ENCODE assay signal across 8 cellular contexts in the genomic region with DNA sequence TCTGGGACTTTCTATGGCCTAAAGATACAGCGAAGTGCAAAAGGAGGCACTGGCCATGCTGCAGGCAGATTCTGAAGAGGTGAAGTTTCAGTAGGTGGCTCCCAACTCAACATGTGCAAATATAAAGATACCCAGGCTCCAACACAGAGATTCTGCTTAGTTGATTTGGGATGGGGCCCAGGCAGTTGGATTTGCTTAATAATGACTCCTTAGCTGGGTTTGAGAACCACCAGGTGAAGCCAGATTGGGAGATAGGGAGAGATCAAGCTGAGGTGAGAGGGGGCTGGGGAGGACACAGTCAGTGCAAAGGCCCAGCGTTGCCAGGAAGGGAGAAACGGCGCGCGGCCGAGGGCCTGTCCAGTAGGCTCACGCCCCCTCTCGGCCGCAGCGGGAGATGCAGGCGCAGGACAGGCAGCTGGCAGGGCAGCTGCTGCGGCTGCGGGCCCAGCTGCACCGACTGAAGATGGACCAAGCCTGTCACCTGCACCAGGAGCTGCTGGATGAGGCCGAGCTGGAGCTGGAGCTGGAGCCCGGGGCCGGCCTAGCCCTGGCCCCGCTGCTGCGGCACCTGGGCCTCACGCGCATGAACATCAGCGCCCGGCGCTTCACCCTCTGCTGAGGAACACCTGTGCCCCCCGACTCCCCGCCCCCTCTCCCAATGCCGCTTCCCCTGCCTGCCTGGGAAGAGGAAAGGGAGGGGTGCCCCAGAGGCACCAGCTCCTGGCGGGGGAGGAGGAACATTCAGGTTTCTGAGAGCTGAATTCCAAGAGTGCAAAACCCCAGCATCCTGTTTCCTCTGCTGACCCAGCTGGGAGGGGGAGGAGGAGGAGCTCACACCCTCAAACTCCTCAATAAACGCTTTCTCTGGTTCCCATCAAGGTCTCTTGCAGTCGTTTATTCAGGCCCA. TPM values are rescaled to one million over a fixed set of nuclear protein-coding genes. Genes with fewer than 3 reads are reported as not detected.
A peak's percentile ranks its signal among the peaks of the same experiment; 100 is the strongest.
DNase-seq lines count a peak whose midpoint lies in the region; ATAC-seq, FAIRE-seq and TF ChIP-seq lines count a peak whose summit lies in the region.

No MANE protein-coding gene starts in this region.

- peak; percentile 90 for ATAC-seq in left colon

- FAIRE-seq in GM19239 (lab: Jason Lieb, UNC): peak; percentile 76

- no peaks in the 10 kb centered on the region for H3K9me3 ChIP-seq in A673 (ENCODE audit: low read depth, low read length, poor library complexity, severe bottlenecking)

- no TSS peak for BruUV-seq in A673 (replicated peaks; lab: Mats Ljungman, UMichigan)

- no peak overlapping the region for H3K27ac ChIP-seq in A673 (ENCODE audit: low read depth, low read length, poor library complexity, severe bottlenecking)

- no peaks in the 10 kb centered on the region for H3K36me3 ChIP-seq in A673 (ENCODE audit: insufficient read depth, low read length, poor library complexity, severe bottlenecking)

- POLR2A ChIA-PET in A673 (lab: Charles Lee; ENCODE audit: low non-redundant PET): interaction anchor here (0.7 kb wide), 1 partner anchor 310 kb away, joined by 3 read pairs; the partner anchor contains the start of gene PTP4A2

- CTCF ChIA-PET in A673 (lab: Charles Lee): interaction anchor here (0.6 to 1.0 kb wide), 2 partner anchors 33 to 524 kb away, joined by 3 to 4 read pairs; no protein-coding TSS in a partner anchor

- H3K4me3 ChIP-seq in A673 (ENCODE audit: low read depth, low read length, poor library complexity, severe bottlenecking) (no peak overlapping the region), WI38 (ENCODE audit: low read depth, low read length) (no peak overlapping the region)

- H3K4me1 ChIP-seq in A673 (ENCODE audit: insufficient read depth, low read length, poor library complexity, severe bottlenecking): peaks cover 4% of the 10 kb centered on the region

- no peaks in the 10 kb centered on the region for H3K27me3 ChIP-seq in A673 (replicated peaks; ENCODE audit: insufficient read depth, low read depth, low read length, poor library complexity)

- TF ChIP-seq CTCF in A673 (conservative IDR thresholded peaks at IDR 0.05; ENCODE audit: low read depth, low read length) (peak; percentile 85), WI38 (IDR thresholded peaks at IDR 0.05; ENCODE audit: low read depth, low read length) (peak; percentile 80)

- intact Hi-C loops in A673 (cut with micrococcal nuclease; ENCODE audit: unreplicated experiment) (no loop called here), left colon (cut with DNase I, micrococcal nuclease) (no loop called here)

- DNase-seq in A673 (ENCODE audit: low spot score) (peak; percentile 66), GM19239 (ENCODE audit: insufficient read length, low spot score) (no peak), NCI-H1930 (lab: John Stamatoyannopoulos, UW) (peak; percentile 55 to 73), left colon (peak; percentile 83 to 94), putamen (ENCODE audit: low spot score) (no peak)
- peak; percentile 65 for DNase-seq in central memory CD4-positive, alpha-beta T cell
- peak; percentile 60 to 78 for DNase-seq in stimulated activated CD4-positive, alpha-beta T cell treated with anti-CD3 and anti-CD28 coated beads, Interleukin-4, amount 100 ng/mL, for 4 hours

RNA-seq across cellular contexts. Expression of gene FAM167B, which starts 1.2 kb away (rescaled TPM):
- total RNA-seq in A673 (2021) (0.35 TPM in 1 of 2 replicates, not detected in the other), left colon (1 to 10 TPM; 2.8 to 3.3 TPM)

RNA-seq across cellular contexts. Expression of gene LCK, which starts 2.8 kb away (rescaled TPM):
- total RNA-seq in A673 (2021): not detected in 2 replicates
- total RNA-seq in left colon: 1 to 10 TPM; 2.0 to 4.2 TPM

RNA-seq across cellular contexts. Expression of gene EIF3I, which starts 26.0 kb away (rescaled TPM):
- total RNA-seq in A673 (2021) (298 and 303 TPM in 2 replicates), left colon (100 to 1,000 TPM; 115 to 128 TPM)

RNA-seq across cellular contexts. Expression of gene TMEM234, which starts 26.1 kb away (rescaled TPM):
- 15.4 TPM in 2 replicates for total RNA-seq in A673 (2021)
- total RNA-seq in left colon: 10 to 100 TPM; 24.2 to 28.0 TPM

RNA-seq across cellular contexts. Expression of gene DCDC2B, which starts 39.3 kb away (rescaled TPM):
- total RNA-seq in A673 (2021) (not detected in 2 replicates), left colon (not detected)

Comparison
In these comparisons a context has a peak if more than half of its experiments do, and no peak if none do; other contexts are left out.
1. DNase-seq: peak in A673 (single experiment), NCI-H1930 (2 of 2), central memory CD4-positive, alpha-beta T cell (single experiment), left colon (2 of 2) and stimulated activated CD4-positive, alpha-beta T cell treated with anti-CD3 and anti-CD28 coated beads, Interleukin-4, amount 100 ng/mL, for 4 hours (2 of 2); none in GM19239 (single experiment) and putamen (single experiment).